ENCODE assay signal across 26 cellular contexts in the genomic region with DNA sequence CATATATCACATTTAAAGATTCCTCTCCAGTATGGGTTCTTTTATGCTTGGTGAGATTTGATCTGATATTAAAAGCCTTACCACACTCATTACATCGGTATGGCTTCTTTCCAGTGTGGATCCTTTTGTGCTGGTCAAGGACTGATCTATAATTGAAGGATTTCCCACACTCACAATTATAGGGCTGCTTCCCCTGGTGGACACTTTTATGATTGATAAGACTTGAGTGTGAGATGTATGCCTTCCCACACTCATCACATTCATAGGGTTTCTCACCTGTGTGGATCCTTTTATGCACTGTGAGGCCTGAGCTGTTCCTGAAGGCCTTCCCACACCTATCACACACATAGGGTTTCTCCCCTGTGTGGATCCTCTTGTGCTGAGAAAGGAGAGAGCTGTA. TPM values are rescaled to one million over a fixed set of nuclear protein-coding genes. Genes with fewer than 3 reads are reported as not detected.
"Had no signal": no experiment of that assay in that cellular context is flagged by ENCODE, and none has a peak within 500 bp of the region (broad histone marks: within the 10 kb centered on the region; RNA-seq: fewer than 3 reads in every experiment).

No MANE protein-coding gene starts in this region.

- H3K4me1 ChIP-seq: gastrocnemius medialis, prostate gland, testis, transverse colon had no signal

- H3K4me3 ChIP-seq: gastrocnemius medialis, hepatocyte, left ventricle myocardium inferior, lung, ovary, prostate gland, skin epidermis, testis, transverse colon had no signal

- H3K27me3 ChIP-seq: gastrocnemius medialis, hepatocyte, ovary, testis, transverse colon had no signal

- H3K9me3 ChIP-seq: gastrocnemius medialis, prostate gland, testis had no signal

- ATAC-seq: activated T-cell treated with anti-CD3 and anti-CD28 coated beads, Interleukin-2, amount 50 U/mL, for 72 hours; gastrocnemius medialis; sciatic nerve; stimulated activated naive CD8-positive, alpha-beta T cell treated with anti-CD3 and anti-CD28 coated beads, Interleukin-15, Interleukin-2, amounts not matched to agents 100 U/mL and 50 U/mL, for 24 hours had no signal

- H3K27ac ChIP-seq: gastrocnemius medialis, hepatocyte, left ventricle myocardium inferior, ovary, prostate gland, skin epidermis, testis, transverse colon had no signal

- H2AFZ ChIP-seq: hepatocyte had no signal

- FAIRE-seq: bronchial epithelial cell, colon had no signal

- DNase-seq: activated CD4-positive, alpha-beta T cell treated with anti-CD3 and anti-CD28 coated beads for 4 hours; activated CD4-positive, alpha-beta T cell treated with anti-CD3 and anti-CD28 coated beads, Interleukin-2, amount 50 U/mL, for 4 hours; activated naive CD4-positive, alpha-beta T cell; activated T-cell treated with anti-CD3 and anti-CD28 coated beads for 4 hours; activated T-cell treated with anti-CD3 and anti-CD28 coated beads, Interleukin-2, amount 50 U/mL, for 72 hours; anterior cingulate cortex; effector CD8-positive, alpha-beta T cell; gastrocnemius medialis; islet precursor cell; left ventricle myocardium inferior; ovary; retina; stimulated activated CD4-positive, alpha-beta T cell treated with anti-CD3 and anti-CD28 coated beads, Interleukin-12 subunit alpha, Interleukin-12 subunit beta, amount 100 ng/mL, for 4 hours; stimulated activated CD4-positive, alpha-beta T cell treated with anti-CD3 and anti-CD28 coated beads, Interleukin-4, amount 100 ng/mL, for 1 hour; stimulated activated naive CD8-positive, alpha-beta T cell treated with anti-CD3 and anti-CD28 coated beads, Interleukin-15, Interleukin-2, amounts not matched to agents 100 U/mL and 50 U/mL, for 24 hours; testis; transverse colon had no signal

- H3K4me2 ChIP-seq: hepatocyte had no signal

RNA-seq across cellular contexts. Expression of a gene that starts 50.1 kb away (rescaled TPM):
- total RNA-seq: bronchial epithelial cell, dermis microvascular lymphatic vessel endothelial cell, urinary bladder had no signal
